Comparison of ENCODE assay signal across 8 cellular contexts in the genomic region with DNA sequence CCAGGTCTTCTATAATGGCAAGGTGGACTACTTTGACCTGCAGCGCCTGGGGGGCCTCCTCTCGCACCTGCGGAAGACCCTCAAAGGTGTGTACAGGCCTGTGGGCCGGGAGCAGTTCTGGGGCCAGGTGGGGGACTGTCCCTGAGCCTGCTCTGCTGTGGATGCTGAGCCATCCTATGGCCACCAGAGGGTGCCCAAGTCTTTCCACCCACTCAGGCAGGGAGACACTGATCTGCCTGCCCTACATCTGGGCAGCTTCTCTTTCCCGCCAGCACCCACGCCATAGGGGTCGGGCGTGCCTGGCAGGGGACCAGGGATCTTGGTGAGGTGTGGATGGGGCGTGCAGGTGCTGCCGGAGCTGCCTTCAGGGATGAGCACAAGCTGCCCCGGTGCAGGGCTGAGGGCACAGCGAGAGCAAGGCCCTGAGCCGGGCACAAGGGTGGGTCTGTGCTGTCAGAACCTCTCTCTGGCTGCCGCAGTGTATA. TPM values are rescaled to one million over a fixed set of nuclear protein-coding genes. Genes with fewer than 3 reads are reported as not detected.
A peak's percentile ranks its signal among the peaks of the same experiment; 100 is the strongest.
DNase-seq lines count a peak whose midpoint lies in the region; ATAC-seq and TF ChIP-seq lines count a peak whose summit lies in the region.

No MANE protein-coding gene starts in this region.

- peaks cover 9% of the 10 kb centered on the region for H3K4me1 Mint-ChIP-seq in memory B cell

- in situ Hi-C loops in G401 (cut with HindIII; ENCODE audit: low sequenced_read_pairs) = no loop called here

- no peak overlapping the region for H3K4me3 Mint-ChIP-seq in memory B cell

- ATAC-seq in memory B cell (ENCODE audit: low read depth) = peak; percentile 100

- H3K4me3 ChIP-seq in HFF-Myc (replicated peaks; ENCODE audit: low read depth, low read length) = no peak overlapping the region

- peak overlapping the region; percentile 67 for H3K27ac Mint-ChIP-seq in memory B cell

- peaks cover 9% of the 10 kb centered on the region for H3K36me3 Mint-ChIP-seq in memory B cell

- H3K27me3 Mint-ChIP-seq in memory B cell = no peaks in the 10 kb centered on the region

- TF ChIP-seq CTCF in HFF-Myc (IDR thresholded peaks at IDR 0.05; ENCODE audit: low read depth, low read length, missing control alignments) = peak; percentile 85

- DNase-seq in G401 (ENCODE audit: low spot score) (peak; percentile 57), HFF-Myc (ENCODE audit: extremely low read depth, low read depth) (peak; percentile 37), NCI-H226 (peak; percentile 34), dermis microvascular lymphatic vessel endothelial cell (ENCODE audit: low read depth in 2 of 2) (peak; percentile 56 to 75), memory B cell (ENCODE audit: low spot score in 2 of 2) (peak; percentile 66 to 68), GOT3 (lab: John Stamatoyannopoulos, UW) (no peak)
- DNase-seq in activated CD4-positive, alpha-beta T cell treated with anti-CD3 and anti-CD28 coated beads for 48 hours = peak; percentile 74
- peak; percentile 36 to 65 (median 61) for DNase-seq in stimulated activated naive CD4-positive, alpha-beta T cell (lab: John Stamatoyannopoulos, UW)

- H3K9me3 Mint-ChIP-seq in memory B cell = no peaks in the 10 kb centered on the region

RNA-seq across cellular contexts. Expression of gene RNF123, which starts 14.1 kb away (rescaled TPM):
- 24.9 and 34.0 TPM in 2 replicates for total RNA-seq in G401 (2014; rRNA removed; shearing (Covaris generic))
- 18.4 and 28.6 TPM in 2 replicates for total RNA-seq in dermis microvascular lymphatic vessel endothelial cell

RNA-seq across cellular contexts. Expression of gene MST1, which starts 14.2 kb away (rescaled TPM):
- total RNA-seq in G401 (2014; rRNA removed; shearing (Covaris generic)) = 0.06 and 0.95 TPM in 2 replicates
- 1.8 and 2.1 TPM in 2 replicates for total RNA-seq in dermis microvascular lymphatic vessel endothelial cell

RNA-seq across cellular contexts. Expression of gene AMIGO3, which starts 16.0 kb away (rescaled TPM):
- 1.1 and 2.2 TPM in 2 replicates for total RNA-seq in G401 (2014; rRNA removed; shearing (Covaris generic))
- total RNA-seq in dermis microvascular lymphatic vessel endothelial cell = not detected in 2 replicates

RNA-seq across cellular contexts. Expression of gene GMPPB, which starts 20.3 kb away (rescaled TPM):
- 23.1 and 26.8 TPM in 2 replicates for total RNA-seq in G401 (2014; rRNA removed; shearing (Covaris generic))
- total RNA-seq in dermis microvascular lymphatic vessel endothelial cell = 20.9 and 28.2 TPM in 2 replicates

RNA-seq across cellular contexts. Expression of gene APEH, which starts 29.3 kb away (rescaled TPM):
- total RNA-seq in G401 (2014; rRNA removed; shearing (Covaris generic)) = 261 and 301 TPM in 2 replicates
- total RNA-seq in dermis microvascular lymphatic vessel endothelial cell = 108 and 118 TPM in 2 replicates
